Comparison of ENCODE assay signal across 9 cellular contexts in the genomic region with DNA sequence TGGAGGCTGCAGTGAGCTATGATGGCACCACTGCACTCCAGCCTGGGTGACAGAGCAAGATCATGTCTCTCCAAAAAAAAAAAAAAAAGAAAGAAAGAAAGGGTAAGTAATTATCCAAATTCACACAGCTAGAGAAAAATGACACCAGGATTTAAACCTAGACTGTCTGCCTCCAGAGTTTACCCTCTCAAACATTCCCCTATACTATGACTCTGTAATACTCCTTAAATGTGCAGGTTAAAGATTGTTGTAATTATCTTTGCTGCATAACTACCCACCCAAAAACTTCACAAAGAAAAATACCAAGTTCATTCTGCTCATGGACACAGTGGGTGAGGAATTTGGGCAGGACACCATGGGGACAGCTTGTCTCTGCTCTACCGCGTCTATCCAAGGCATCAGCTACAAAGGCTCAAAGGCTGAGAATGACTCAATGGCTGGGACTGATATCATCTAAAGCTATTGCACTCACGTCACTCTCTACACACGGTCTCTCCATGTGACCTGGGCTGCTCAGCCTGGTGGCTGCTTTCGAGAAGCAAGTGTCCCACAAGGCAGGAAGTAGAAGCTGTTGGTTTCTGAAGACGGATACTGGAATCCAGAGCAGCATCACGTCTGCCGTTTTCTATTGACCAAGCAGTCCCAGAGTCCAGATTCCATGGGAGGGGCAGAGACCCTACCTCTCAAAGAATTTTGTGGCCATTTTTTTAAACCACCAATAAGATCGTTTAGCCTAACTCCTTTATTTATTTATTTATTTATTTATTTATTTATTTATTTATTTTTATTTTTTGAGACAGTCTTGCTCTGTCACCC.
DNase-seq lines count a peak whose midpoint lies in the region; ATAC-seq, FAIRE-seq and TF ChIP-seq lines count a peak whose summit lies in the region.
"Had no signal": no experiment of that assay in that cellular context is flagged by ENCODE, and none has a peak within 500 bp of the region (broad histone marks: within the 10 kb centered on the region; RNA-seq: fewer than 3 reads in every experiment).

No MANE protein-coding gene starts in this region.

- no peak for TF ChIP-seq POLR2A in HepG2 (IDR thresholded peaks at IDR 0.05; ENCODE audit: insufficient read depth in 1 of 2, low read depth in 2 of 2, low read length in 2 of 2)

- no peak overlapping the region for H2AFZ ChIP-seq in HepG2 (ENCODE audit: low read length)

- in situ Hi-C loops in HepG2 (cut with HindIII; ENCODE audit: extremely low pct_ligation_motif_present, low pct_unique_long_range_greater_than_20kb): no loop called here

- intact Hi-C loops in HepG2 (cut with micrococcal nuclease; ENCODE audit: unreplicated experiment): no loop called here

- peak; percentile 96 for ATAC-seq in GM18498 (IDR thresholded peaks at IDR 0.05; ENCODE audit: unreplicated experiment)
- peak; percentile 67 for ATAC-seq in HG02798 (IDR thresholded peaks at IDR 0.05; ENCODE audit: poor library complexity, unreplicated experiment)
- peak; percentile 59; the same call in 2 of the 3 replicates for ATAC-seq in HepG2

- CTCF ChIA-PET in HepG2 (lab: Yijun Ruan, JAX; ENCODE audit: low intra/inter-chr PET ratio, low total read pairs): no interaction called here

- no peak overlapping the region for H3K4me2 ChIP-seq in HepG2 (ENCODE audit: low read depth, low read length)

- H3K4me3 ChIP-seq in HepG2 (replicated peaks in 1 of 3; ENCODE audit: insufficient read depth in 1 of 3, low read depth in 2 of 3, low read length in 3 of 3) (no peak overlapping the region), WERI-Rb-1 (ENCODE audit: low read depth, low read length) (no peak overlapping the region)

- H3K27ac ChIP-seq in HepG2 (ENCODE audit: extremely low read length, insufficient read depth, low read length) (no peak overlapping the region), WERI-Rb-1 (no peak overlapping the region)
- H3K27ac ChIP-seq: neutrophil had no signal

- H3K9me3 ChIP-seq in HepG2 (ENCODE audit: low read length): no peaks in the 10 kb centered on the region
- no peaks in the 10 kb centered on the region for H3K9me3 ChIP-seq in WERI-Rb-1 (ENCODE audit: severe bottlenecking)
- H3K9me3 ChIP-seq: neutrophil had no signal

- no peaks in the 10 kb centered on the region for H3K27me3 ChIP-seq in HepG2 (ENCODE audit: control insufficient read depth in 1 of 2, insufficient read depth in 2 of 2, low read length in 2 of 2)
- no peaks in the 10 kb centered on the region for H3K27me3 ChIP-seq in WERI-Rb-1 (ENCODE audit: insufficient read depth, low read depth, severe bottlenecking)
- H3K27me3 ChIP-seq: neutrophil had no signal

- no peaks in the 10 kb centered on the region for H3K36me3 ChIP-seq in HepG2 (replicated peaks in 1 of 2; ENCODE audit: control insufficient read depth in 1 of 2, insufficient read depth in 2 of 2, low read length in 2 of 2)
- no peaks in the 10 kb centered on the region for H3K36me3 ChIP-seq in WERI-Rb-1
- H3K36me3 ChIP-seq: neutrophil had no signal

- TF ChIP-seq CTCF in HepG2 (CRISPR knock-in tag; IDR thresholded peaks at IDR 0.05): no peak
- no peak for TF ChIP-seq CTCF in WERI-Rb-1 (IDR thresholded peaks at IDR 0.05; ENCODE audit: low read depth, low read length)

- FAIRE-seq in HepG2 (lab: Jason Lieb, UNC): no peak
- FAIRE-seq: bronchial epithelial cell had no signal

- 12% methylated on average over 9 of the region's 9 CpGs for WGBS in HepG2 (ENCODE audit: low lambda C conversion rate)

- H3K9ac ChIP-seq in HepG2 (ENCODE audit: insufficient read depth, low read depth, low read length): no peak overlapping the region

- no peaks in the 10 kb centered on the region for H4K20me1 ChIP-seq in HepG2 (ENCODE audit: insufficient read depth, low read length)

- POLR2A ChIA-PET in HepG2 (lab: Yijun Ruan, JAX): no interaction called here

- TF ChIP-seq EP300 in HepG2 (IDR thresholded peaks at IDR 0.05; ENCODE audit: low read depth in 2 of 2, low read length in 2 of 2) (no peak), HepG2 (CRISPR knock-in tag; IDR thresholded peaks at IDR 0.05; ENCODE audit: borderline replicate concordance) (no peak)

- no peak for TF ChIP-seq RAD21 in HepG2 (CRISPR knock-in tag; IDR thresholded peaks at IDR 0.05)

- H3K79me2 ChIP-seq in HepG2 (ENCODE audit: insufficient read depth, low read length): no peaks in the 10 kb centered on the region

- no TSS peak for BruUV-seq in HepG2 (replicated peaks; lab: Mats Ljungman, UMichigan)

- H3K4me1 ChIP-seq in HepG2 (ENCODE audit: insufficient read depth, low read length): no peaks in the 10 kb centered on the region

- DNase-seq in SW480 (ENCODE audit: low spot score): peak; percentile 64
- peak; percentile 18 for DNase-seq in HepG2 (ENCODE audit: low spot score)
- DNase-seq in NCI-H526 treated with DMSO at 0.1 percent for 48 hours (lab: John Stamatoyannopoulos, UW): no peak
- DNase-seq in WERI-Rb-1: no peak
- DNase-seq in glomerular visceral epithelial cell (ENCODE audit: extremely low spot score): no peak

TF ChIP-seq in HepG2, 621 proteins besides CTCF, POLR2A, EP300 and RAD21:
- TF ChIP-seq ZNF891 (CRISPR knock-in tag; IDR thresholded peaks at IDR 0.05) (no peak), ARNTL (CRISPR knock-in tag; IDR thresholded peaks at IDR 0.05) (no peak), ZNF768 (CRISPR knock-in tag; IDR thresholded peaks at IDR 0.05) (no peak), ZNF605 (CRISPR knock-in tag; IDR thresholded peaks at IDR 0.05) (no peak), ZNF296 (CRISPR knock-in tag; conservative IDR thresholded peaks at IDR 0.05) (no peak), ZFP41 (CRISPR knock-in tag; IDR thresholded peaks at IDR 0.05; ENCODE audit: borderline replicate concordance) (no peak), CENPT (CRISPR knock-in tag; IDR thresholded peaks at IDR 0.05; ENCODE audit: low read depth) (no peak), NAIF1 (CRISPR knock-in tag; IDR thresholded peaks at IDR 0.05; ENCODE audit: borderline replicate concordance) (no peak), ZNF567 (CRISPR knock-in tag; IDR thresholded peaks at IDR 0.05; ENCODE audit: borderline replicate concordance) (no peak), ZKSCAN8 (CRISPR knock-in tag; IDR thresholded peaks at IDR 0.05; ENCODE audit: borderline replicate concordance) (no peak), ZSCAN29 (CRISPR knock-in tag; conservative IDR thresholded peaks at IDR 0.05) (no peak), SALL2 (CRISPR knock-in tag; IDR thresholded peaks at IDR 0.05) (no peak)

Comparison
In these comparisons a context has a peak if more than half of its experiments do, and no peak if none do; other contexts are left out.
1. DNase-seq: peak in SW480 (single experiment) and HepG2 (single experiment); none in NCI-H526 treated with DMSO at 0.1 percent for 48 hours (single experiment), WERI-Rb-1 (single experiment) and glomerular visceral epithelial cell (single experiment).
2. Peak in every context shown above with its lines, with median percentiles within 50 percentile points of each other: ATAC-seq.